In the genomic region with DNA sequence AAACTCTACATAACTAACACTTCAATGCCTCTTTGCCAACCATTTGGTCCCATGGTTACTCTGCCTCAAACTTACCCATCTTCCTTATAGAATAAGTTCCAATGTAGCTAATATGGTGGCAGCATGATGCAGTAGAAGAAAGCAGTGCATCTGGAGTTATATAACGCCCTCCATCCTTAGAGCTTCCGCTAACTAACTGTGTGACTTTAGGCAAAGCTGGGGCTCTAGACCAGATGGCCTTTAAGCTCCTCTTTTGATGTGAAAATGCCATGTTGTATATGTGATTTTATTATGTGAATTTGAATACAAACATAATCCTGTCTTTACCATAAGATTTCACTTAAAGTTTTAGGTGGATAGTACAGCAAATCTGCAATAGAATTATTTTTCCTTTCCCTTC, we compare ENCODE assay signal across 25 cellular contexts. TPM values are rescaled to one million over a fixed set of nuclear protein-coding genes. Genes with fewer than 3 reads are reported as not detected.
DNase-seq lines count a peak whose midpoint lies in the region; ATAC-seq and TF ChIP-seq lines count a peak whose summit lies in the region.
"Had no signal": no experiment of that assay in that cellular context is flagged by ENCODE, and none has a peak within 500 bp of the region (broad histone marks: within the 10 kb centered on the region; RNA-seq: fewer than 3 reads in every experiment).

No MANE protein-coding gene starts in this region.

- no peaks in the 10 kb centered on the region for H3K36me3 ChIP-seq in heart left ventricle
- no peaks in the 10 kb centered on the region for H3K36me3 ChIP-seq in Loucy (ENCODE audit: insufficient read depth, low read length)
- H3K36me3 ChIP-seq: cardiac muscle cell, left lung, neural progenitor cell, prostate gland had no signal

- H2AFZ ChIP-seq in Loucy (ENCODE audit: low read length) = peak overlapping the region; percentile 46; the same call in 1 of the 2 replicates
- H2AFZ ChIP-seq: neural progenitor cell had no signal

- peaks cover 31% of the 10 kb centered on the region for H3K4me1 Mint-ChIP-seq in activated T-helper 17 cell treated with anti-CD3 and anti-CD28 coated beads, Interleukin-2, amount 50 U/mL, for 72 hours
- peaks cover 22% of the 10 kb centered on the region for H3K4me1 Mint-ChIP-seq in stimulated activated effector memory CD8-positive, alpha-beta T cell treated with anti-CD3 and anti-CD28 coated beads, Interleukin-12 subunit alpha, Interleukin-12 subunit beta, amount 100 ng/mL, for 72 hours

- H3K9ac ChIP-seq in Loucy (ENCODE audit: low read depth, low read length, poor library complexity, severe bottlenecking) = no peak overlapping the region
- H3K9ac ChIP-seq: neural progenitor cell had no signal

- H3K4me1 ChIP-seq in heart left ventricle (peaks cover 0 to 23% (median 2%) of the 10 kb centered on the region in 12 donors), Loucy (ENCODE audit: insufficient read depth, low read length, poor library complexity, severe bottlenecking) (peaks cover 12% of the 10 kb centered on the region)
- H3K4me1 ChIP-seq: left lung, neural progenitor cell, prostate gland had no signal

- TF ChIP-seq POLR2A in heart left ventricle (IDR thresholded peaks at IDR 0.05) = no peak

- H3K79me2 ChIP-seq in Loucy (ENCODE audit: insufficient read depth, low read length) = no peaks in the 10 kb centered on the region

- H3K4me3 ChIP-seq in heart left ventricle (no peak overlapping the region), Loucy (ENCODE audit: low read length, poor library complexity, severe bottlenecking) (no peak overlapping the region)
- H3K4me3 ChIP-seq: cardiac muscle cell, left lung, neural progenitor cell, prostate gland had no signal

- ATAC-seq in heart left ventricle = no peak
- no peak for ATAC-seq in activated T-helper 17 cell treated with anti-CD3 and anti-CD28 coated beads, Interleukin-2, amount 50 U/mL, for 72 hours (replicated peaks)
- no peak for ATAC-seq in stimulated activated effector memory CD8-positive, alpha-beta T cell treated with anti-CD3 and anti-CD28 coated beads, Interleukin-12 subunit alpha, Interleukin-12 subunit beta, amount 100 ng/mL, for 72 hours
- ATAC-seq in activated naive CD4-positive, alpha-beta T cell treated with anti-CD3 and anti-CD28 coated beads, Interleukin-2, amount 50 U/mL, for 72 hours = no peak
- ATAC-seq: left lung had no signal

- H3F3A ChIP-seq in Loucy (ENCODE audit: low read depth) = no peaks in the 10 kb centered on the region

- intact Hi-C loops in heart left ventricle (cut with DNase I) (loop anchor here in 2 of 10 donors (10.0 kb wide), 2 partner anchors 169 to 491 kb away; a partner anchor contains a TSS), cardiac septum (cut with DNase I) (no loop called here)

- no peaks in the 10 kb centered on the region for H3K9me2 ChIP-seq in Loucy (replicated peaks; ENCODE audit: low read depth, low read length)

- peak overlapping the region in 9 of 12 donors; percentile 21 to 66 (median 54) for H3K27ac ChIP-seq in heart left ventricle
- H3K27ac ChIP-seq: cardiac muscle cell, left lung, neural progenitor cell, prostate gland had no signal

- no peak overlapping the region for H3K27ac Mint-ChIP-seq in activated T-helper 17 cell treated with anti-CD3 and anti-CD28 coated beads, Interleukin-2, amount 50 U/mL, for 72 hours
- H3K27ac Mint-ChIP-seq in stimulated activated effector memory CD8-positive, alpha-beta T cell treated with anti-CD3 and anti-CD28 coated beads, Interleukin-12 subunit alpha, Interleukin-12 subunit beta, amount 100 ng/mL, for 72 hours = peak overlapping the region; percentile 36
- peak overlapping the region in 1 of 2 donors; percentile 3 for H3K27ac Mint-ChIP-seq in activated naive CD4-positive, alpha-beta T cell treated with anti-CD3 and anti-CD28 coated beads, Interleukin-2, amount 50 U/mL, for 72 hours
- H3K27ac Mint-ChIP-seq: neural progenitor cell had no signal

- no peaks in the 10 kb centered on the region for H3K27me3 ChIP-seq in heart left ventricle
- H3K27me3 ChIP-seq in Loucy (ENCODE audit: insufficient read depth, low read length, poor library complexity, severe bottlenecking) = no peaks in the 10 kb centered on the region
- H3K27me3 ChIP-seq: cardiac muscle cell, left lung had no signal

- peak overlapping the region; percentile 61 for H3K4me3 Mint-ChIP-seq in activated T-helper 17 cell treated with anti-CD3 and anti-CD28 coated beads, Interleukin-2, amount 50 U/mL, for 72 hours
- H3K4me3 Mint-ChIP-seq in stimulated activated effector memory CD8-positive, alpha-beta T cell treated with anti-CD3 and anti-CD28 coated beads, Interleukin-12 subunit alpha, Interleukin-12 subunit beta, amount 100 ng/mL, for 72 hours = peak overlapping the region; percentile 55
- H3K4me3 Mint-ChIP-seq: immature natural killer cell, neural progenitor cell had no signal

- peak overlapping the region; percentile 19 for H3K4me2 ChIP-seq in Loucy (ENCODE audit: low read depth, low read length, poor library complexity, severe bottlenecking)
- H3K4me2 ChIP-seq: neural progenitor cell had no signal

- H3K36me3 Mint-ChIP-seq in activated T-helper 17 cell treated with anti-CD3 and anti-CD28 coated beads, Interleukin-2, amount 50 U/mL, for 72 hours (ENCODE audit: low read depth) = peaks cover 25% of the 10 kb centered on the region
- H3K36me3 Mint-ChIP-seq in stimulated activated effector memory CD8-positive, alpha-beta T cell treated with anti-CD3 and anti-CD28 coated beads, Interleukin-12 subunit alpha, Interleukin-12 subunit beta, amount 100 ng/mL, for 72 hours = no peaks in the 10 kb centered on the region
- peaks cover 9 to 18% of the 10 kb centered on the region in 2 donors for H3K36me3 Mint-ChIP-seq in activated naive CD4-positive, alpha-beta T cell treated with anti-CD3 and anti-CD28 coated beads, Interleukin-2, amount 50 U/mL, for 72 hours
- H3K36me3 Mint-ChIP-seq: immature natural killer cell, neural progenitor cell had no signal

- H4K20me1 ChIP-seq in Loucy (ENCODE audit: insufficient read depth, low read length, poor library complexity, severe bottlenecking) = no peaks in the 10 kb centered on the region

- H3K27me3 Mint-ChIP-seq in activated T-helper 17 cell treated with anti-CD3 and anti-CD28 coated beads, Interleukin-2, amount 50 U/mL, for 72 hours = no peaks in the 10 kb centered on the region

- no peaks in the 10 kb centered on the region for H3K9me3 Mint-ChIP-seq in activated T-helper 17 cell treated with anti-CD3 and anti-CD28 coated beads, Interleukin-2, amount 50 U/mL, for 72 hours
- H3K9me3 Mint-ChIP-seq in stimulated activated effector memory CD8-positive, alpha-beta T cell treated with anti-CD3 and anti-CD28 coated beads, Interleukin-12 subunit alpha, Interleukin-12 subunit beta, amount 100 ng/mL, for 72 hours = no peaks in the 10 kb centered on the region
- no peaks in the 10 kb centered on the region for H3K9me3 Mint-ChIP-seq in activated naive CD4-positive, alpha-beta T cell treated with anti-CD3 and anti-CD28 coated beads, Interleukin-2, amount 50 U/mL, for 72 hours
- H3K9me3 Mint-ChIP-seq: immature natural killer cell had no signal

- no peaks in the 10 kb centered on the region for H3K9me3 ChIP-seq in heart left ventricle
- no peaks in the 10 kb centered on the region for H3K9me3 ChIP-seq in Loucy (ENCODE audit: insufficient read depth, low read depth, low read length)
- H3K9me3 ChIP-seq: left lung, prostate gland had no signal

- DNase-seq in heart left ventricle (no peak), cardiac septum (ENCODE audit: low spot score) (no peak), NCI-H526 (lab: John Stamatoyannopoulos, UW) (no peak)
- no peak for DNase-seq in stimulated activated effector memory CD8-positive, alpha-beta T cell treated with anti-CD3 and anti-CD28 coated beads, Interleukin-12 subunit alpha, Interleukin-12 subunit beta, amount 100 ng/mL, for 72 hours (ENCODE audit: low spot score in 2 of 2)
- DNase-seq in activated naive CD4-positive, alpha-beta T cell treated with anti-CD3 and anti-CD28 coated beads, Interleukin-2, amount 50 U/mL, for 72 hours (ENCODE audit: low spot score in 2 of 2) = no peak
- DNase-seq: activated CD4-positive, alpha-beta T cell treated with anti-CD3 and anti-CD28 coated beads for 48 hours; activated T-cell treated with anti-CD3 and anti-CD28 coated beads, Interleukin-2, amount 50 U/mL, for 1 hour; amniotic stem cell; EL; HCEC 1CT; head of caudate nucleus; immature natural killer cell; KBM-7; NCI-H2029; NCI-H345; stimulated activated CD4-positive, alpha-beta T cell treated with anti-CD3 and anti-CD28 coated beads, Interleukin-1b, Interleukin-23, amount 100 ng/mL, for 48 hours; stimulated activated naive CD4-positive, alpha-beta T cell treated with Interleukin-2 at 50 U/mL for 16 hours; trophoblast cell had no signal

- TF ChIP-seq CTCF in heart left ventricle (IDR thresholded peaks at IDR 0.05) = no peak
- no peak for TF ChIP-seq CTCF in Loucy (conservative IDR thresholded peaks at IDR 0.05; ENCODE audit: low read length)

- WGBS in heart left ventricle, 4 donors = 67 to 100% (median 94%) methylated on average over 2 of the region's 2 CpGs

RNA-seq across cellular contexts. Expression of a gene that starts 6.1 kb away (rescaled TPM):
- total RNA-seq in heart left ventricle = 1 to 10 TPM; 3.4 to 8.6 (median 6.7) TPM
- polyA plus RNA-seq in heart left ventricle = 1 to 10 TPM in 1 of 2 donors, under 1 TPM in 1; 0.39 to 1.4 TPM
- 3.0 TPM for total RNA-seq in cardiac septum
- 1 to 10 TPM; 3.3 to 3.4 TPM for total RNA-seq in activated T-helper 17 cell treated with anti-CD3 and anti-CD28 coated beads, Interleukin-2, amount 50 U/mL, for 72 hours
- total RNA-seq in activated naive CD4-positive, alpha-beta T cell treated with anti-CD3 and anti-CD28 coated beads, Interleukin-2, amount 50 U/mL, for 72 hours = 1 to 10 TPM; 5.9 to 7.3 TPM
- total RNA-seq: dermis microvascular lymphatic vessel endothelial cell had no signal
